Comparison of ENCODE assay signal across 27 cellular contexts in the genomic region with DNA sequence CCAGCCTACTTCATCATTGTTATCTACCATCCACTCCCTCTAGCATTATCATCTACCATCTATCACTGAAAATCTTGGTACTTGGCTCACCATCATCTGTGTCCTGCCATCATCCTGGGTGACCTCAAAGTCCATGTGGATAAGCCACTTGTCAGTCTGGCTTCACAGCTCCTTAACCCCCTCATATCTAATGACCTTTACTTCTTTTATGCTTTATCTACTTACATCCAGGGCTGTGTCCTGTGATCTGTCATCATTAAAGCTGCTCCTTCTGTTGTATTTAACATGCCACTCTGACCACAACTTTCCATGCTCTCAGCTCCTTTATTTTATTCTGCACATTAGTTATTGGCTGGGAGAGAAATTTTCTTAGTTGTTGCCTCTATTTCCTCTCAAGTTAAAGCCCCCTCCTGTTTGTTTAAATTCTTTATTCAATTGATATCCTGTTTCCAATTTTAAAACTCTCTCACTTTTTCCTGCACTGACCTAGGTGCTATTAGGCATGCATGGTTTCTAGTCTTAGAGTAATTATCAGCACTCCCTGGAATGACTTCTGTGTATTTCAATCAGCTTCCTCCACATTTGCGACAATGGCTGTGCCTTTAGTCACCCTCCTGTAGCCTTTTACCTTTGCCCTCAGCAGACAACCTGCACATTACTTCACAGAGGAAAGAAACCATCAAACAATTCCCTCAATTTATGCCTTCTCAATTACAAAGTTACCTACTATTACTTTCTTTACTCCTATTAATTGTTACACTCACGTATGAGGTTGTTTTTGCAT. TPM values are rescaled to one million over a fixed set of nuclear protein-coding genes. Genes with fewer than 3 reads are reported as not detected.
"Had no signal": no experiment of that assay in that cellular context is flagged by ENCODE, and none has a peak within 500 bp of the region (broad histone marks: within the 10 kb centered on the region; RNA-seq: fewer than 3 reads in every experiment).

No MANE protein-coding gene starts in this region.

- H3K27ac ChIP-seq: colonic mucosa, dorsolateral prefrontal cortex, neural progenitor cell, sigmoid colon, spleen, thyroid gland, upper lobe of right lung had no signal

- ATAC-seq: activated naive CD8-positive, alpha-beta T cell treated with anti-CD3 and anti-CD28 coated beads, Interleukin-2, amount 50 U/mL, for 24 hours; effector memory CD8-positive, alpha-beta T cell; esophagus mucosa; naive thymus-derived CD8-positive, alpha-beta T cell; SK-N-SH treated with all-trans-retinoic acid at 6 μM for 48 hours; upper lobe of right lung had no signal

- H3K27me3 ChIP-seq: colonic mucosa, dorsolateral prefrontal cortex, neural progenitor cell, sigmoid colon, thyroid gland, upper lobe of right lung had no signal

- H3K36me3 ChIP-seq: colonic mucosa, neural progenitor cell, sigmoid colon, spleen, thyroid gland, upper lobe of right lung had no signal

- H3K9ac ChIP-seq: neural progenitor cell had no signal

- H2AFZ ChIP-seq: neural progenitor cell had no signal

- H3K4me2 ChIP-seq: neural progenitor cell had no signal

- H3K4me3 ChIP-seq: colonic mucosa, dorsolateral prefrontal cortex, lung, neural progenitor cell, sigmoid colon, spleen, thyroid gland, upper lobe of right lung had no signal

- DNase-seq: activated B cell treated with CpG ODN at 0.5 μM for 24 hours; activated CD4-positive, alpha-beta memory T cell treated with anti-CD3 and anti-CD28 coated beads for 36 hours; activated CD4-positive, alpha-beta T cell treated with anti-CD3 and anti-CD28 coated beads for 4 hours; activated effector memory CD4-positive, alpha-beta T cell treated with anti-CD3 and anti-CD28 coated beads, Interleukin-2, amount 50 U/mL, for 16 hours; activated naive CD4-positive, alpha-beta T cell treated with anti-CD3 and anti-CD28 coated beads, Interleukin-2, amount 50 U/mL, for 16 hours; activated naive CD8-positive, alpha-beta T cell treated with anti-CD3 and anti-CD28 coated beads, Interleukin-2, amount 50 U/mL, for 24 hours; anterior cingulate cortex; colonic mucosa; dorsolateral prefrontal cortex; effector memory CD8-positive, alpha-beta T cell; foreskin melanocyte; naive thymus-derived CD8-positive, alpha-beta T cell; sigmoid colon; spleen; stimulated activated CD4-positive, alpha-beta T cell treated with anti-CD3 and anti-CD28 coated beads, Interleukin-4, amount 100 ng/mL, for 1 hour; substantia nigra; thyroid gland; upper lobe of right lung had no signal

- H3K4me1 ChIP-seq: colonic mucosa, neural progenitor cell, sigmoid colon, spleen, thyroid gland, upper lobe of right lung had no signal

- H3K9me3 ChIP-seq: colonic mucosa, sigmoid colon, spleen, thyroid gland, upper lobe of right lung had no signal

RNA-seq across cellular contexts. Expression of gene FABP2, which starts 8.1 kb away (rescaled TPM):
- total RNA-seq: activated B cell treated with CpG ODN at 0.5 μM for 24 hours; activated CD4-positive, alpha-beta memory T cell treated with anti-CD3 and anti-CD28 coated beads for 36 hours; dorsolateral prefrontal cortex; endothelial cell of umbilical vein; esophagus mucosa; lung; omental fat pad; posterior vena cava; renal cortical epithelial cell; sigmoid colon; T-helper 2 cell treated with Interferon-gamma antibody and Interleukin-4, amounts not matched to agents 100 ng/mL and 5 ng/mL, for 36 hours; thyroid gland; upper lobe of right lung had no signal
- polyA plus RNA-seq: endothelial cell of umbilical vein, lung had no signal
